ENCODE assay signal across 10 cellular contexts in genomic region chr2:33484042-33484621, GRCh38. TPM values are rescaled to one million over a fixed set of nuclear protein-coding genes. Genes with fewer than 3 reads are reported as not detected.
DNase-seq lines count a peak whose midpoint lies in the region; ATAC-seq and TF ChIP-seq lines count a peak whose summit lies in the region.
"Had no signal": no experiment of that assay in that cellular context is flagged by ENCODE, and none has a peak within 500 bp of the region (broad histone marks: within the 10 kb centered on the region; RNA-seq: fewer than 3 reads in every experiment).

No MANE protein-coding gene starts in this region.

- no peak for TF ChIP-seq CTCF in GM12864 (IDR thresholded peaks at IDR 0.05; ENCODE audit: low read depth, low read length, missing control alignments)

- no peaks in the 10 kb centered on the region for H3K79me2 ChIP-seq in Karpas-422 (ENCODE audit: low read length)
- H3K79me2 ChIP-seq: hepatocyte had no signal

- no peaks in the 10 kb centered on the region for H3K27me3 ChIP-seq in Karpas-422 (ENCODE audit: low read length)
- H3K27me3 ChIP-seq: hepatocyte had no signal

- H3K4me2 ChIP-seq in Karpas-422 (ENCODE audit: low read depth, low read length, poor library complexity, severe bottlenecking) = peak overlapping the region; percentile 16
- H3K4me2 ChIP-seq: hepatocyte had no signal

- no peaks in the 10 kb centered on the region for H4K20me1 ChIP-seq in Karpas-422 (ENCODE audit: insufficient read depth, low read depth, low read length)

- H2AFZ ChIP-seq in Karpas-422 (ENCODE audit: low read length) = no peak overlapping the region
- H2AFZ ChIP-seq: hepatocyte had no signal

- H3K4me1 ChIP-seq in Karpas-422 (ENCODE audit: low read length) = peaks cover 19% of the 10 kb centered on the region

- ATAC-seq in GM21390 (IDR thresholded peaks at IDR 0.05; ENCODE audit: unreplicated experiment) (peak; percentile 20), HG03039 (IDR thresholded peaks at IDR 0.05; ENCODE audit: unreplicated experiment) (no peak), HG02840 (IDR thresholded peaks at IDR 0.05; ENCODE audit: low FRiP score, unreplicated experiment) (no peak)

- H3K9ac ChIP-seq in Karpas-422 (ENCODE audit: low read length) = no peak overlapping the region

- H3K27ac ChIP-seq in Karpas-422 (ENCODE audit: low read length) = peak overlapping the region; percentile 13; the same call in 1 of the 2 replicates
- H3K27ac ChIP-seq: hepatocyte had no signal

- H3K4me3 ChIP-seq in GM12864 (ENCODE audit: low read depth, low read length) (peak overlapping the region; percentile 7; the same call in 1 of the 2 replicates), Karpas-422 (ENCODE audit: low read length) (no peak overlapping the region)
- H3K4me3 ChIP-seq: hepatocyte had no signal

- H3K9me2 ChIP-seq in Karpas-422 (replicated peaks; ENCODE audit: insufficient read depth, low read length) = no peaks in the 10 kb centered on the region

- no peaks in the 10 kb centered on the region; the same call in 1 of the 2 replicates for H3K9me3 ChIP-seq in Karpas-422 (ENCODE audit: low read length)

- H3K36me3 ChIP-seq in Karpas-422 (ENCODE audit: insufficient read depth, low read length) = no peaks in the 10 kb centered on the region; the same call in 1 of the 2 replicates

- no peak for DNase-seq in GM12864 (ENCODE audit: low read depth)
- no peak for DNase-seq in Karpas-422
- DNase-seq in medulla oblongata (ENCODE audit: extremely low spot score) = peak; percentile 27
- no peak for DNase-seq in SHP77 treated with DMSO at 0.1 percent for 48 hours (lab: John Stamatoyannopoulos, UW)
- no peak for DNase-seq in stimulated activated naive CD4-positive, alpha-beta T cell (lab: John Stamatoyannopoulos, UW)
- DNase-seq: nucleus accumbens had no signal

RNA-seq across cellular contexts. Expression of gene RASGRP3, which starts 7.7 kb away (rescaled TPM):
- total RNA-seq in Karpas-422 (2014; rRNA removed; shearing (Covaris generic); ENCODE audit: low replicate concordance) = 15.3 and 19.3 TPM in 2 replicates
